ENCODE assay signal across 1 cellular context in genomic region chr21:39602793-39603192, GRCh38.
TF ChIP-seq lines count a peak whose summit lies in the region.

No MANE protein-coding gene starts in this region.

TF ChIP-seq in HEK293, 187 proteins besides CTCF, POLR2A, EP300 and RAD21 (continued from another document):
- no peak for TF ChIP-seq ZBTB10 (tag by site-specific recombination; IDR thresholded peaks at IDR 0.05)
- TF ChIP-seq HOXA7 (CRISPR knock-in tag; IDR thresholded peaks at IDR 0.05; ENCODE audit: borderline replicate concordance): no peak
- no peak for TF ChIP-seq ZNF626 (tag by site-specific recombination; IDR thresholded peaks at IDR 0.05)
- no peak for TF ChIP-seq ZNF624 (tag by site-specific recombination; IDR thresholded peaks at IDR 0.05)
TF ChIP-seq in HEK293: peak in this region for 1.
